ENCODE assay signal across 27 cellular contexts in the genomic region with DNA sequence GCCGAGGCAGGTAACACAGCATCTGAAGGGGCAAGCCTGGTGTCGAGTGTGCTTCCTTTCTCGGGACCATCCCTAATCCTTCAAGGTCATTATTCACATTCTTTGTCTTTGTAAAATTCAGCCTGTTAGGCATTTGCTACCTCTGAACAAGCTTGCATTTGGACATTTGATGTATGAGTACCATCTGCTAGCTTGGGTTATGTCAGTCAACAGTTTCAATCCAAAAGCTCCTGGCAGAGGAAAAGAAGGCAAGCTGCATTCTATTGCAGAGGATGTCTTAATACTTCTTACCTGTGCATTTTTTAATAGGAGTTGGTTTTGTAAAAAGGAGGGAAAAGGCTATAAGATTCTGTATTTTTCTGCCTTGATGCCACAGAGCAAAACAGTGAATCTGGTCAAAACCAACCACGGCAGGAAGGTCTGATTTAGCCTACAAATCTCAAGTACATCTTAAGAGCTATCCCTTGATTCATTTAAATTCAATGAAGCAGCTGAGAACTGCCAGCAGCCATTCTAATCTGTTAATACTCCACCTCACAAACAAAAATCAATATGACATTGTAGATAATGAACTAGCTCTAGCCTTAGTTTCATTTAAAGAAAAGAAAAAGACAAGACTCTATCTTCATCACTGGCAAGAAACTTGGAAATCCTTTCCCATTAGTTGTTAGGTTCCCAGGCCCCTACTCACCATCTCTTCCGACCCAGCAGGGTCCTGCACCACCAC. TPM values are rescaled to one million over a fixed set of nuclear protein-coding genes. Genes with fewer than 3 reads are reported as not detected.
DNase-seq lines count a peak whose midpoint lies in the region; ATAC-seq, FAIRE-seq and TF ChIP-seq lines count a peak whose summit lies in the region.
"Had no signal": no experiment of that assay in that cellular context is flagged by ENCODE, and none has a peak within 500 bp of the region (broad histone marks: within the 10 kb centered on the region; RNA-seq: fewer than 3 reads in every experiment).

No MANE protein-coding gene starts in this region.

- intact Hi-C loops in right lobe of liver (cut with DNase I) (no loop called here), HepG2 (cut with micrococcal nuclease; ENCODE audit: unreplicated experiment) (no loop called here), thyroid gland (cut with DNase I) (no loop called here)

- CTCF ChIA-PET in HepG2 (lab: Yijun Ruan, JAX; ENCODE audit: low intra/inter-chr PET ratio, low total read pairs): no interaction called here

- H3K4me3 ChIP-seq in right lobe of liver: no peak overlapping the region
- H3K4me3 ChIP-seq in HepG2 (replicated peaks in 1 of 3; ENCODE audit: insufficient read depth in 1 of 3, low read depth in 2 of 3, low read length in 3 of 3): no peak overlapping the region
- no peak overlapping the region for H3K4me3 ChIP-seq in thyroid gland (replicated peaks in 1 of 3)
- H3K4me3 ChIP-seq: GM12878, MG63, smooth muscle cell, testis had no signal

- TF ChIP-seq EP300 in HepG2 (IDR thresholded peaks at IDR 0.05; ENCODE audit: low read depth in 2 of 2, low read length in 2 of 2) (no peak), HepG2 (CRISPR knock-in tag; IDR thresholded peaks at IDR 0.05; ENCODE audit: borderline replicate concordance) (no peak)

- in situ Hi-C loops in HepG2 (cut with HindIII; ENCODE audit: extremely low pct_ligation_motif_present, low pct_unique_long_range_greater_than_20kb): no loop called here

- H3K27ac ChIP-seq in right lobe of liver (no peak overlapping the region), HepG2 (ENCODE audit: extremely low read length, insufficient read depth, low read length) (no peak overlapping the region), thyroid gland (peak overlapping the region in 2 of 3 donors; percentile 18 to 50)
- H3K27ac ChIP-seq: neutrophil, testis had no signal

- WGBS in right lobe of liver (ENCODE audit: insufficient coverage, low coverage, low lambda C conversion rate, missing lambda C conversion rate): 77% methylated on average over 4 of the region's 5 CpGs
- WGBS in HepG2 (ENCODE audit: low lambda C conversion rate): 88% methylated on average over 5 of the region's 5 CpGs
- WGBS in thyroid gland, 2 donors: 81 to 83% methylated on average over 5 of the region's 5 CpGs

- no peak for TF ChIP-seq RAD21 in HepG2 (CRISPR knock-in tag; IDR thresholded peaks at IDR 0.05)

- no peak overlapping the region for H3K4me2 ChIP-seq in HepG2 (ENCODE audit: low read depth, low read length)
- H3K4me2 ChIP-seq: smooth muscle cell had no signal

- FAIRE-seq in HepG2 (lab: Jason Lieb, UNC): no peak
- FAIRE-seq: GM12878 had no signal

- TF ChIP-seq POLR2A in right lobe of liver (IDR thresholded peaks at IDR 0.05): no peak
- no peak for TF ChIP-seq POLR2A in HepG2 (IDR thresholded peaks at IDR 0.05; ENCODE audit: insufficient read depth in 1 of 2, low read depth in 2 of 2, low read length in 2 of 2)
- no peak for TF ChIP-seq POLR2A in thyroid gland (IDR thresholded peaks at IDR 0.05)

- DNase-seq in right lobe of liver (no peak), HepG2 (ENCODE audit: low spot score) (no peak), NCI-H524 treated with DMSO at 0.1 percent for 48 hours (lab: John Stamatoyannopoulos, UW) (peak; percentile 95), chondrocyte (ENCODE audit: low spot score) (no peak), thyroid gland (no peak), Ammon's horn (ENCODE audit: low spot score) (no peak)
- no peak for DNase-seq in activated effector memory CD4-positive, alpha-beta T cell treated with Interleukin-2 at 50 U/mL for 16 hours
- DNase-seq: activated CD4-positive, alpha-beta T cell treated with anti-CD3 and anti-CD28 coated beads, Interleukin-2, amount 50 U/mL, for 48 hours; activated CD8-positive, alpha-beta memory T cell treated with anti-CD3 and anti-CD28 coated beads, Interleukin-2, amount 50 U/mL, for 4 hours; anterior cingulate cortex; BE2C; central memory CD4-positive, alpha-beta T cell; left cardiac atrium; mesenchymal stem cell; MG63; NCI-H146; NCI-H2227 treated with DMSO at 0.1 percent for 48 hours; SIG-M5; SW 1271; testis had no signal

- H3K9me3 ChIP-seq in right lobe of liver (no peaks in the 10 kb centered on the region), HepG2 (ENCODE audit: low read length) (no peaks in the 10 kb centered on the region), thyroid gland (no peaks in the 10 kb centered on the region)
- H3K9me3 ChIP-seq: MG63, neutrophil, testis had no signal

- no peaks in the 10 kb centered on the region for H3K36me3 Mint-ChIP-seq in chondrocyte (ENCODE audit: low read depth)
- H3K36me3 Mint-ChIP-seq: activated naive CD4-positive, alpha-beta T cell treated with anti-CD3 and anti-CD28 coated beads, Interleukin-2, amount 50 U/mL, for 72 hours; stimulated activated effector memory CD8-positive, alpha-beta T cell treated with anti-CD3 and anti-CD28 coated beads, Interleukin-12 subunit alpha, Interleukin-12 subunit beta, amount 100 ng/mL, for 72 hours had no signal

- POLR2A ChIA-PET in HepG2 (lab: Yijun Ruan, JAX): interaction anchor here (1.3 to 1.4 kb wide), 2 partner anchors 40 to 77 kb away, joined by 3 read pairs; no protein-coding TSS in a partner anchor

- no peak overlapping the region for H3K9ac ChIP-seq in HepG2 (ENCODE audit: insufficient read depth, low read depth, low read length)

- H3K36me3 ChIP-seq in right lobe of liver (no peaks in the 10 kb centered on the region), HepG2 (replicated peaks in 1 of 2; ENCODE audit: control insufficient read depth in 1 of 2, insufficient read depth in 2 of 2, low read length in 2 of 2) (no peaks in the 10 kb centered on the region), thyroid gland (no peaks in the 10 kb centered on the region)
- H3K36me3 ChIP-seq: BE2C, MG63, neutrophil had no signal

- H4K20me1 ChIP-seq in HepG2 (ENCODE audit: insufficient read depth, low read length): no peaks in the 10 kb centered on the region

- BruUV-seq in HepG2 (replicated peaks; lab: Mats Ljungman, UMichigan): no TSS peak

- no peaks in the 10 kb centered on the region for H3K27me3 Mint-ChIP-seq in chondrocyte (ENCODE audit: low read depth)

- no peaks in the 10 kb centered on the region for H3K27me3 ChIP-seq in right lobe of liver
- no peaks in the 10 kb centered on the region for H3K27me3 ChIP-seq in HepG2 (ENCODE audit: control insufficient read depth in 1 of 2, insufficient read depth in 2 of 2, low read length in 2 of 2)
- H3K27me3 ChIP-seq in thyroid gland: no peaks in the 10 kb centered on the region
- H3K27me3 ChIP-seq: BE2C, MG63, neutrophil, testis had no signal

- TF ChIP-seq CTCF in right lobe of liver (IDR thresholded peaks at IDR 0.05) (no peak), HepG2 (CRISPR knock-in tag; IDR thresholded peaks at IDR 0.05) (no peak), chondrocyte (IDR thresholded peaks at IDR 0.05) (no peak), thyroid gland (IDR thresholded peaks at IDR 0.05) (no peak)

- H3K4me1 Mint-ChIP-seq in chondrocyte (ENCODE audit: low read depth): peaks cover 44% of the 10 kb centered on the region

- peaks cover 19% of the 10 kb centered on the region for H3K79me2 ChIP-seq in HepG2 (ENCODE audit: insufficient read depth, low read length)

- H3K4me3 Mint-ChIP-seq in chondrocyte (ENCODE audit: unreplicated experiment): no peak overlapping the region
- H3K4me3 Mint-ChIP-seq: stimulated activated effector memory CD8-positive, alpha-beta T cell treated with anti-CD3 and anti-CD28 coated beads, Interleukin-12 subunit alpha, Interleukin-12 subunit beta, amount 100 ng/mL, for 72 hours had no signal

- H2AFZ ChIP-seq in HepG2 (ENCODE audit: low read length): no peak overlapping the region

- peaks cover 0 to 25% (median 6%) of the 10 kb centered on the region in 4 donors for H3K4me1 ChIP-seq in right lobe of liver
- H3K4me1 ChIP-seq in HepG2 (ENCODE audit: insufficient read depth, low read length): peaks cover 17% of the 10 kb centered on the region
- peaks cover 18 to 38% of the 10 kb centered on the region in 2 donors for H3K4me1 ChIP-seq in thyroid gland
- H3K4me1 ChIP-seq: testis had no signal

- peak in 3 of 4 donors; percentile 29 to 50 (median 41) for ATAC-seq in right lobe of liver
- no peak for ATAC-seq in HepG2
- ATAC-seq in HG03196 (IDR thresholded peaks at IDR 0.05; ENCODE audit: unreplicated experiment): no peak
- ATAC-seq: activated naive CD4-positive, alpha-beta T cell treated with anti-CD3 and anti-CD28 coated beads, Interleukin-2, amount 50 U/mL, for 72 hours; GM12878; left cardiac atrium; Panc1; stimulated activated effector memory CD8-positive, alpha-beta T cell treated with anti-CD3 and anti-CD28 coated beads, Interleukin-12 subunit alpha, Interleukin-12 subunit beta, amount 100 ng/mL, for 72 hours had no signal

- H3K27ac Mint-ChIP-seq in chondrocyte (ENCODE audit: unreplicated experiment): peak overlapping the region; percentile 19
- H3K27ac Mint-ChIP-seq: activated naive CD4-positive, alpha-beta T cell treated with anti-CD3 and anti-CD28 coated beads, Interleukin-2, amount 50 U/mL, for 72 hours; stimulated activated effector memory CD8-positive, alpha-beta T cell treated with anti-CD3 and anti-CD28 coated beads, Interleukin-12 subunit alpha, Interleukin-12 subunit beta, amount 100 ng/mL, for 72 hours had no signal

- peaks cover 3% of the 10 kb centered on the region for H3K9me3 Mint-ChIP-seq in chondrocyte (ENCODE audit: low read depth)

RNA-seq across cellular contexts. Expression of a gene that starts 39.0 kb away (rescaled TPM):
- total RNA-seq in right lobe of liver (10 to 100 TPM; 29.1 to 46.6 (median 33.7) TPM), HepG2 (2016; rRNA removed; fragmentation: Illumina TruSeq; extraction: Trizol) (33.6 and 37.7 TPM in 2 replicates), chondrocyte (45.3 to 119 TPM (median 47.3 TPM) in 3 replicates), thyroid gland (100 to 1,000 TPM in 1 of 4 donors, 10 to 100 TPM in 3; 63.9 to 101 (median 71.7) TPM)
- 39.3 and 46.4 TPM in 2 replicates for total RNA-seq in HepG2 (2016; cell fraction: cytosol; rRNA removed; fragmentation: Illumina TruSeq; extraction: Trizol; ENCODE audit: low read depth)
- 34.0 and 36.8 TPM in 2 replicates for total RNA-seq in HepG2 (2016; cell fraction: insoluble cytoplasmic fraction; rRNA removed; fragmentation: Illumina TruSeq; extraction: Trizol)
- 31.0 and 33.3 TPM in 2 replicates for total RNA-seq in HepG2 (2016; cell fraction: membrane; rRNA removed; fragmentation: Illumina TruSeq; extraction: Trizol)
- 34.2 and 45.0 TPM in 2 replicates for total RNA-seq in HepG2 (2016; cell fraction: nucleus; rRNA removed; fragmentation: Illumina TruSeq; extraction: Trizol)
- 20.5 and 21.4 TPM in 2 replicates for polyA plus RNA-seq in HepG2 (2011; rRNA removed)
- polyA plus RNA-seq in HepG2 (2011; cell fraction: cytosol; rRNA removed): 16.3 and 20.0 TPM in 2 replicates
- 17.9 and 18.8 TPM in 2 replicates for polyA plus RNA-seq in HepG2 (2011; cell fraction: nucleus; rRNA removed)
- 19.2 and 20.2 TPM in 2 replicates for polyA plus RNA-seq in HepG2 (2012)
- polyA plus RNA-seq in HepG2 (2016; cell fraction: cytosol; fragmentation: Illumina TruSeq; extraction: Trizol; ENCODE audit: low read depth): 3.9 and 4.4 TPM in 2 replicates
- 23.0 and 24.7 TPM in 2 replicates for polyA plus RNA-seq in HepG2 (2016; cell fraction: insoluble cytoplasmic fraction; fragmentation: Illumina TruSeq; extraction: Trizol; ENCODE audit: low read depth)
- polyA plus RNA-seq in HepG2 (2016; cell fraction: membrane; fragmentation: Illumina TruSeq; extraction: Trizol; ENCODE audit: low read depth): 10.7 and 11.7 TPM in 2 replicates
- 36.0 and 41.1 TPM in 2 replicates for polyA plus RNA-seq in HepG2 (2016; cell fraction: nucleus; fragmentation: Illumina TruSeq; extraction: Trizol; ENCODE audit: insufficient read depth, low read depth)
- polyA minus RNA-seq in HepG2 (2011; rRNA and poly(A)+ RNA removed; ENCODE audit: low replicate concordance): 27.3 and 38.7 TPM in 2 replicates
- polyA minus RNA-seq in HepG2 (2011; cell fraction: cytosol; rRNA and poly(A)+ RNA removed): 16.9 and 17.5 TPM in 2 replicates
- 29.2 and 37.3 TPM in 2 replicates for polyA minus RNA-seq in HepG2 (2011; cell fraction: nucleus; rRNA and poly(A)+ RNA removed)

Comparison
In these comparisons a context has a peak if more than half of its experiments do, and no peak if none do; other contexts are left out.
1. ATAC-seq: peak in right lobe of liver (3 of 4); none in HepG2 (single experiment) and HG03196 (single experiment).
2. H3K27ac ChIP-seq: peak in thyroid gland (2 of 3); none in right lobe of liver (0 of 3) and HepG2 (single experiment).